In the genomic region with DNA sequence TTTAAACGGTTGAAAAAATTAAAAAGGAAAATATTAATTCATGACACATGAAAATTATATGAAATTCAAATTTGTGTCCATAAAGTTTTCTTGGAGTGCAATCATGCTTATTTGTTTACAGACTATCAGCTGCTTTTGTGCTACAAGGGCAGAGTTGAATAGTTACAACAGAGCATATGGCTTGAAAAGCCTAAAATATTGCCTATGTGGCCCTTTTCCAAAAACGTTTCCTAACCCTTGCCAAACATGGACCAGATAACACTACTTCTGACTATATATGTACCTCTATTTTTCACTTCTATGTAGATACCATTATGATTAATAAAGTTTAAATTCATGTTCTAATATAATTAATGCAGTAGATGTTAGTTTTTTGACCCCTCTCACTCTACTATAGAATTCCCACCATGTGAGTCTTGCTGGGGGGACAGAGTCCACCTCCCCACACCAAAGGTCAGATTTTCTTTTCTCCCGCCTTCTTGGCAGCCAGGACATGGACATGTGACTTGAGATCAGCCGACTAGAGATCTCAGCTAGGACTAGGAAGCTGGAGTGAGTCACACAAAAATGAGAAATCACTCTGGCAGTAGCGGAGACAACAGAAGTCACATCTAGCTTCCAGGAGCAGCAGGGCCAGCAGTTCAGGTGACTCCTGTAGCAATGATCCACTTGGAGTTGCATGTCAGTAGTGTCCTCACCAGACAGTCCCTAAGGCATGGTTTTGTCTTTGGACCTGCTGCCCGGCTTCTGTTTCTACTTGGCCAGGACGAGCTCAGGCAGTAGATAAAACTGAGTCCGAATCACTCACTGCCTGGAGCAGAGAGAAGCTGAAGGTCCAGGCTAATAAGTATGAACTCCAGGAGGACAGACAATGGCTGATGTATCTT, we compare ENCODE assay signal across 8 cellular contexts. TPM values are rescaled to one million over a fixed set of nuclear protein-coding genes. Genes with fewer than 3 reads are reported as not detected.
DNase-seq lines count a peak whose midpoint lies in the region; ATAC-seq and TF ChIP-seq lines count a peak whose summit lies in the region.

No MANE protein-coding gene starts in this region.

- H3K36me3 Mint-ChIP-seq in activated T-cell treated with anti-CD3 and anti-CD28 coated beads, Interleukin-2, amount 50 U/mL, for 24 hours (ENCODE audit: low read depth) = peaks cover 45% of the 10 kb centered on the region

- H3K9ac ChIP-seq in colonic mucosa (ENCODE audit: low read depth in 2 of 2, low read length in 2 of 2) = no peak overlapping the region

- peak in 1 of 4 donors; percentile 53 for TF ChIP-seq POLR2A in upper lobe of left lung (IDR thresholded peaks at IDR 0.05)

- intact Hi-C loops in colonic mucosa (cut with DNase I) (no loop called here), lower lobe of right lung (cut with DNase I) (loop anchor here (10.0 kb wide), 1 partner anchor 316 kb away; no protein-coding TSS in a partner anchor)

- H3K27ac ChIP-seq in colonic mucosa (peak overlapping the region; percentile 42), lower lobe of right lung (peak overlapping the region; percentile 48), upper lobe of left lung (peak overlapping the region; percentile 42 to 72 (median 62))

- no peaks in the 10 kb centered on the region for H3K27me3 Mint-ChIP-seq in activated T-cell treated with anti-CD3 and anti-CD28 coated beads, Interleukin-2, amount 50 U/mL, for 24 hours

- H3K27ac Mint-ChIP-seq in activated T-cell treated with anti-CD3 and anti-CD28 coated beads, Interleukin-2, amount 50 U/mL, for 24 hours = no peak overlapping the region

- H3K36me3 ChIP-seq in colonic mucosa (no peaks in the 10 kb centered on the region), lower lobe of right lung (peaks cover 25% of the 10 kb centered on the region), upper lobe of left lung (peaks cover 0 to 18% (median 4%) of the 10 kb centered on the region in 4 donors)

- H3K4me1 ChIP-seq in colonic mucosa = peaks cover 10% of the 10 kb centered on the region
- peaks cover 52% of the 10 kb centered on the region for H3K4me1 ChIP-seq in lower lobe of right lung
- H3K4me1 ChIP-seq in upper lobe of left lung = peaks cover 6 to 18% (median 12%) of the 10 kb centered on the region in 4 donors

- no peaks in the 10 kb centered on the region for H3K9me3 Mint-ChIP-seq in activated T-cell treated with anti-CD3 and anti-CD28 coated beads, Interleukin-2, amount 50 U/mL, for 24 hours

- ATAC-seq in lower lobe of right lung = peak; percentile 60 to 66
- peak; percentile 6 to 80 for ATAC-seq in upper lobe of left lung (ENCODE audit: low FRiP score in 2 of 2)
- ATAC-seq in HG02870 (IDR thresholded peaks at IDR 0.05; ENCODE audit: unreplicated experiment) = no peak
- ATAC-seq in GM18519 (IDR thresholded peaks at IDR 0.05; ENCODE audit: low FRiP score, unreplicated experiment) = no peak

- peaks cover 9% of the 10 kb centered on the region for H3K4me1 Mint-ChIP-seq in activated T-cell treated with anti-CD3 and anti-CD28 coated beads, Interleukin-2, amount 50 U/mL, for 24 hours (ENCODE audit: low read depth)

- TF ChIP-seq CTCF in colonic mucosa (IDR thresholded peaks at IDR 0.05) (no peak), lower lobe of right lung (IDR thresholded peaks at IDR 0.05) (no peak), upper lobe of left lung (IDR thresholded peaks at IDR 0.05) (no peak)

- H3K9me3 ChIP-seq in colonic mucosa (no peaks in the 10 kb centered on the region), lower lobe of right lung (no peaks in the 10 kb centered on the region), upper lobe of left lung (no peaks in the 10 kb centered on the region)

- no peak overlapping the region for H3K4me3 ChIP-seq in colonic mucosa
- H3K4me3 ChIP-seq in lower lobe of right lung = no peak overlapping the region
- H3K4me3 ChIP-seq in upper lobe of left lung = no peak overlapping the region

- H3K4me3 Mint-ChIP-seq in activated T-cell treated with anti-CD3 and anti-CD28 coated beads, Interleukin-2, amount 50 U/mL, for 24 hours = no peak overlapping the region

- DNase-seq in DMS53 (lab: John Stamatoyannopoulos, UW) = peak; percentile 4
- no peak for DNase-seq in DMS53 treated with DMSO at 0.1 percent for 48 hours (lab: John Stamatoyannopoulos, UW; ENCODE audit: unreplicated experiment)
- DNase-seq in colonic mucosa = peak; percentile 64
- DNase-seq in lower lobe of right lung = no peak
- DNase-seq in upper lobe of left lung = peak in 1 of 2 donors; percentile 69
- no peak for DNase-seq in activated T-cell treated with anti-CD3 and anti-CD28 coated beads, Interleukin-2, amount 50 U/mL, for 24 hours

- TF ChIP-seq EP300 in upper lobe of left lung (IDR thresholded peaks at IDR 0.05) = no peak

- H3K27me3 ChIP-seq in colonic mucosa (no peaks in the 10 kb centered on the region), lower lobe of right lung (ENCODE audit: low read depth) (no peaks in the 10 kb centered on the region), upper lobe of left lung (no peaks in the 10 kb centered on the region)

- 65 to 80% methylated on average over 4 to 8 of the region's 8 CpGs for WGBS in upper lobe of left lung, 2 donors

RNA-seq across cellular contexts. Expression of gene CIAO2A, which starts 22.4 kb away (rescaled TPM):
- total RNA-seq in colonic mucosa = 10 to 100 TPM; 88.7 to 98.3 TPM
- 56.3 TPM for total RNA-seq in lower lobe of right lung
- 10 to 100 TPM; 38.8 to 70.3 (median 49.2) TPM for total RNA-seq in upper lobe of left lung

RNA-seq across cellular contexts. Expression of gene SNX1, which starts 24.6 kb away (rescaled TPM):
- total RNA-seq in colonic mucosa = 100 to 1,000 TPM; 116 to 125 TPM
- total RNA-seq in lower lobe of right lung = 157 TPM
- 100 to 1,000 TPM; 103 to 234 (median 154) TPM for total RNA-seq in upper lobe of left lung

RNA-seq across cellular contexts. Expression of gene DAPK2, which starts 24.9 kb away (rescaled TPM):
- total RNA-seq in colonic mucosa (10 to 100 TPM; 23.7 to 26.5 TPM), lower lobe of right lung (56.8 TPM), upper lobe of left lung (100 to 1,000 TPM in 4 of 6 donors, 10 to 100 TPM in 2; 58.3 to 270 (median 136) TPM)

Comparison
In these comparisons a context has a peak if more than half of its experiments do, and no peak if none do; other contexts are left out.
1. DNase-seq: peak in DMS53 (single experiment) and colonic mucosa (single experiment); none in DMS53 treated with DMSO at 0.1 percent for 48 hours (single experiment), lower lobe of right lung (single experiment) and activated T-cell treated with anti-CD3 and anti-CD28 coated beads, Interleukin-2, amount 50 U/mL, for 24 hours (single experiment).
2. ATAC-seq: peak in lower lobe of right lung (2 of 2) and upper lobe of left lung (2 of 2); none in HG02870 (single experiment) and GM18519 (single experiment).
3. Peak in every context shown above with its lines, with median percentiles within 50 percentile points of each other: H3K27ac ChIP-seq.